ENCODE assay signal across 23 cellular contexts in genomic region chr4:113828712-113829111, GRCh38.
"Had no signal": no experiment of that assay in that cellular context is flagged by ENCODE, and none has a peak within 500 bp of the region (broad histone marks: within the 10 kb centered on the region; RNA-seq: fewer than 3 reads in every experiment).

No MANE protein-coding gene starts in this region.

- H3K4me2 ChIP-seq: KMS-11, SK-N-SH had no signal

- H3K9me3 ChIP-seq: SK-N-SH had no signal

- H3K27ac ChIP-seq: KMS-11, RWPE1 had no signal

- ATAC-seq: HepG2, K562, Panc1 had no signal

- FAIRE-seq: HepG2, K562 had no signal

- H3K27ac Mint-ChIP-seq: IgD-negative memory B cell had no signal

- H3K27me3 Mint-ChIP-seq: IgD-negative memory B cell had no signal

- DNase-seq: Kasumi-1, MM.1S, NCI-H1092 treated with DMSO at 0.1 percent for 48 hours, NCI-H1436, NCI-H187, NCI-H2029, NCI-H2081 treated with DMSO at 0.1 percent for 48 hours, NCI-H2171, NCI-H226, NCI-H446, NCI-H510A, NCI-H524 treated with DMSO at 0.1 percent for 48 hours, NCI-H69, NCI-H774, SHP77, SK-N-SH, SW 1271 had no signal

- H3K4me3 Mint-ChIP-seq: IgD-negative memory B cell had no signal

- H3K36me3 Mint-ChIP-seq: IgD-negative memory B cell had no signal

- H3K9ac ChIP-seq: KMS-11, SK-N-SH had no signal

- H3K4me3 ChIP-seq: K562 had no signal
